In genomic region chr4:1589098-1589497, GRCh38 we compare ENCODE assay signal across 27 cellular contexts.
"Had no signal": no experiment of that assay in that cellular context is flagged by ENCODE, and none has a peak within 500 bp of the region (broad histone marks: within the 10 kb centered on the region; RNA-seq: fewer than 3 reads in every experiment).

No MANE protein-coding gene starts in this region.

- H3K4me1 ChIP-seq: stomach, suprapubic skin, testis, thyroid gland, tibial artery, tibial nerve, transverse colon, upper lobe of left lung, upper lobe of right lung, uterus, vagina had no signal

- FAIRE-seq: urothelium cell line had no signal

- H3K4me3 ChIP-seq: stomach, suprapubic skin, testis, thoracic aorta, thyroid gland, tibial artery, tibial nerve, transverse colon, upper lobe of left lung, upper lobe of right lung, uterus, vagina had no signal

- DNase-seq: stimulated activated CD4-positive, alpha-beta T cell treated with anti-CD3 and anti-CD28 coated beads, Interleukin-2, amount 100 ng/mL, for 48 hours; stimulated activated CD4-positive, alpha-beta T cell treated with anti-CD3 and anti-CD28 coated beads, Interleukin-4, amount 100 ng/mL, for 1 hour; stimulated activated CD4-positive, alpha-beta T cell treated with anti-CD3 and anti-CD28 coated beads, Interleukin-4, amount 100 ng/mL, for 24 hours; stimulated activated CD4-positive, alpha-beta T cell treated with anti-CD3 and anti-CD28 coated beads, Interleukin-4, amount 100 ng/mL, for 4 hours; stimulated activated CD8-positive, alpha-beta memory T cell treated with anti-CD3 and anti-CD28 coated beads, Interleukin-4, amount 100 ng/mL, for 48 hours; stimulated activated naive B cell treated with anti-CD40 and anti-IgM and Interleukin-4, amounts not matched to agents 10 μg/mL and 1 μg/mL and 100 μg/mL, for 72 hours; stimulated activated naive CD4-positive, alpha-beta T cell; stimulated activated naive CD4-positive, alpha-beta T cell treated with Interleukin-2 at 50 U/mL for 16 hours; stimulated activated naive CD8-positive, alpha-beta T cell treated with anti-CD3 and anti-CD28 coated beads, Interleukin-15, amount 100 ng/mL, for 72 hours; stimulated activated naive CD8-positive, alpha-beta T cell treated with anti-CD3 and anti-CD28 coated beads, Interleukin-15, Interleukin-2, amounts not matched to agents 100 U/mL and 50 U/mL, for 24 hours; stomach; substantia nigra; testis; thyroid gland; tibial artery; transverse colon; trophoblast cell; upper lobe of left lung; uterus had no signal

- ATAC-seq: stimulated activated effector memory CD8-positive, alpha-beta T cell treated with anti-CD3 and anti-CD28 coated beads, Interleukin-12 subunit alpha, Interleukin-12 subunit beta, amount 100 ng/mL, for 72 hours; stimulated activated memory B cell treated with anti-CD40 and anti-IgM and Interleukin-4, amounts not matched to agents 10 μg/mL and 1 μg/mL and 100 μg/mL, for 72 hours; stimulated activated naive B cell treated with anti-CD40 and anti-IgM and Interleukin-4, amounts not matched to agents 10 μg/mL and 1 μg/mL and 100 μg/mL, for 72 hours; stimulated activated naive CD8-positive, alpha-beta T cell treated with anti-CD3 and anti-CD28 coated beads, Interleukin-15, amount 100 ng/mL, for 72 hours; stimulated activated naive CD8-positive, alpha-beta T cell treated with anti-CD3 and anti-CD28 coated beads, Interleukin-15, Interleukin-2, amounts not matched to agents 100 U/mL and 50 U/mL, for 24 hours; upper lobe of right lung had no signal

- H3K36me3 ChIP-seq: stomach, suprapubic skin, thoracic aorta, thyroid gland, tibial artery, tibial nerve, transverse colon, upper lobe of left lung, upper lobe of right lung, uterus, vagina had no signal

- H3K9me3 ChIP-seq: testis, thyroid gland had no signal

- H3K27ac ChIP-seq: stomach, suprapubic skin, testis, thoracic aorta, thyroid gland, tibial artery, tibial nerve, transverse colon, upper lobe of left lung, upper lobe of right lung, uterus, vagina had no signal

- H3K27me3 ChIP-seq: testis, thyroid gland, transverse colon, upper lobe of left lung, uterus, vagina had no signal
